2 cellular contexts compared by ENCODE assay signal in the genomic region with DNA sequence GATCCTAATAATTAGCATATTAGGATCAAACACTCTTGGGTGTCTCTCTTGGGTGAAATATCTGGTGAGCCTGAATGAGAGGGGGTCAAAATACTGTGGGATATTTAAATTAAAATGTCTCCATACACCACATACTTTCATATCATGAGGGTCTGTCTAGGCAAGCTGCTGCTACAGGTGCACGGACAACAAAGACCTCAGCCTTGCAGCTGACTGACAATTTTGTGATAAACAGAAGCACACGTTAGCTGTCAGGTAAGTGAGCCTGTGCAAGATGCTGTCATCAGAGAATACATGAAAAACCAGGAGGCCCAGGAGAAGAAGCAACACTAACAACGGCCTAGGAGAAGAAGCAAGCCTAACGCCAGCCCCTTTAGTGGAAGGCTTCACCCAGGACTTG.
TF ChIP-seq lines count a peak whose summit lies in the region.

No MANE protein-coding gene starts in this region.

TF ChIP-seq in GM12891, 5 proteins besides CTCF, POLR2A, EP300 and RAD21:
- no peak for TF ChIP-seq POU2F2 (IDR thresholded peaks at IDR 0.05; ENCODE audit: low read depth, low read length)
- TF ChIP-seq SPI1 (IDR thresholded peaks at IDR 0.05; ENCODE audit: low read depth, low read length): no peak
- no peak for TF ChIP-seq TAF1 (IDR thresholded peaks at IDR 0.05; ENCODE audit: low read depth, low read length)
- no peak for TF ChIP-seq POLR2AphosphoS5 (IDR thresholded peaks at IDR 0.05; ENCODE audit: low read depth, low read length)
- no peak for TF ChIP-seq PAX5 (IDR thresholded peaks at IDR 0.05; ENCODE audit: insufficient read depth, low read length, severe bottlenecking)

TF ChIP-seq in GM12878, 131 proteins besides CTCF, POLR2A, EP300 and RAD21:
- no peak for TF ChIP-seq ZNF384 (IDR thresholded peaks at IDR 0.05; ENCODE audit: borderline replicate concordance, low read depth, low read length)
- no peak for TF ChIP-seq KLF5 (IDR thresholded peaks at IDR 0.05; ENCODE audit: partially characterized antibody)
- TF ChIP-seq, protein P1, sequence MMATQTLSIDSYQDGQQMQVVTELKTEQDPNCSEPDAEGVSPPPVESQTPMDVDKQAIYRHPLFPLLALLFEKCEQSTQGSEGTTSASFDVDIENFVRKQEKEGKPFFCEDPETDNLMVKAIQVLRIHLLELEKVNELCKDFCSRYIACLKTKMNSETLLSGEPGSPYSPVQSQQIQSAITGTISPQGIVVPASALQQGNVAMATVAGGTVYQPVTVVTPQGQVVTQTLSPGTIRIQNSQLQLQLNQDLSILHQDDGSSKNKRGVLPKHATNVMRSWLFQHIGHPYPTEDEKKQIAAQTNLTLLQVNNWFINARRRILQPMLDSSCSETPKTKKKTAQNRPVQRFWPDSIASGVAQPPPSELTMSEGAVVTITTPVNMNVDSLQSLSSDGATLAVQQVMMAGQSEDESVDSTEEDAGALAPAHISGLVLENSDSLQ (IDR thresholded peaks at IDR 0.05): no peak
- no peak for TF ChIP-seq MTA3 (IDR thresholded peaks at IDR 0.05; ENCODE audit: borderline replicate concordance, low read length)
- TF ChIP-seq FOXK2 (IDR thresholded peaks at IDR 0.05): no peak
- no peak for TF ChIP-seq JUND (IDR thresholded peaks at IDR 0.05; ENCODE audit: low read depth, low read length)
- no peak for TF ChIP-seq NFYA (IDR thresholded peaks at IDR 0.05; ENCODE audit: borderline replicate concordance, low read depth, low read length)
- no peak for TF ChIP-seq FOXM1 (IDR thresholded peaks at IDR 0.05; ENCODE audit: low read depth, low read length)
